ENCODE assay signal across 10 cellular contexts in genomic region chr19:771332-771785, GRCh38. TPM values are rescaled to one million over a fixed set of nuclear protein-coding genes. Genes with fewer than 3 reads are reported as not detected.
A peak's percentile ranks its signal among the peaks of the same experiment; 100 is the strongest.
DNase-seq lines count a peak whose midpoint lies in the region; ATAC-seq lines count a peak whose summit lies in the region.
"Had no signal": no experiment of that assay in that cellular context is flagged by ENCODE, and none has a peak within 500 bp of the region (broad histone marks: within the 10 kb centered on the region; RNA-seq: fewer than 3 reads in every experiment).

No MANE protein-coding gene starts in this region.

- peaks cover 3% of the 10 kb centered on the region for H3K4me1 Mint-ChIP-seq in activated naive CD8-positive, alpha-beta T cell treated with anti-CD3 and anti-CD28 coated beads for 36 hours

- H3K4me3 Mint-ChIP-seq in activated naive CD8-positive, alpha-beta T cell treated with anti-CD3 and anti-CD28 coated beads for 36 hours: no peak overlapping the region

- intact Hi-C loops in left colon (cut with DNase I, micrococcal nuclease): loop anchor here in 1 of 2 donors (5.0 kb wide), 1 partner anchor 151 kb away; no protein-coding TSS in a partner anchor

- peaks cover 13% of the 10 kb centered on the region for H3K27me3 Mint-ChIP-seq in activated naive CD8-positive, alpha-beta T cell treated with anti-CD3 and anti-CD28 coated beads for 36 hours

- H3K36me3 Mint-ChIP-seq in activated naive CD8-positive, alpha-beta T cell treated with anti-CD3 and anti-CD28 coated beads for 36 hours: no peaks in the 10 kb centered on the region

- H3K27ac Mint-ChIP-seq in activated naive CD8-positive, alpha-beta T cell treated with anti-CD3 and anti-CD28 coated beads for 36 hours: no peak overlapping the region

- ATAC-seq in left colon: peak; percentile 31

- DNase-seq in NCI-H2029 (lab: John Stamatoyannopoulos, UW): peak; percentile 16
- DNase-seq in NCI-H2029 treated with DMSO at 0.1 percent for 48 hours (lab: John Stamatoyannopoulos, UW): no peak
- DNase-seq in NCI-H82 (lab: John Stamatoyannopoulos, UW): peak; percentile 64
- DNase-seq in activated naive CD8-positive, alpha-beta T cell treated with anti-CD3 and anti-CD28 coated beads for 36 hours: peak; percentile 51
- DNase-seq in left colon: no peak
- no peak for DNase-seq in GM19240 (ENCODE audit: insufficient read length, low spot score)
- no peak for DNase-seq in kidney glomerular epithelial cell (lab: John Stamatoyannopoulos, UW)
- no peak for DNase-seq in C1 segment of cervical spinal cord (lab: John Stamatoyannopoulos, UW)

- no peaks in the 10 kb centered on the region for H3K9me3 Mint-ChIP-seq in activated naive CD8-positive, alpha-beta T cell treated with anti-CD3 and anti-CD28 coated beads for 36 hours

RNA-seq across cellular contexts. Expression of gene MISP, which starts 20.4 kb away (rescaled TPM):
- under 1 TPM in 1 of 2 experiments, not detected in 1; 0.10 TPM for total RNA-seq in activated naive CD8-positive, alpha-beta T cell treated with anti-CD3 and anti-CD28 coated beads for 36 hours
- total RNA-seq in left colon: 100 to 1,000 TPM; 414 to 461 TPM
- total RNA-seq: pulmonary artery endothelial cell; T-helper 2 cell treated with Interferon-gamma antibody and Interleukin-4, amounts not matched to agents 100 ng/mL and 5 ng/mL, for 36 hours had no signal

RNA-seq across cellular contexts. Expression of gene PTBP1, which starts 25.9 kb away (rescaled TPM):
- total RNA-seq in activated naive CD8-positive, alpha-beta T cell treated with anti-CD3 and anti-CD28 coated beads for 36 hours: 100 to 1,000 TPM; 799 to 818 TPM
- 100 to 1,000 TPM; 253 to 306 TPM for total RNA-seq in left colon

RNA-seq across cellular contexts. Expression of gene PLPPR3, which starts 50.4 kb away (rescaled TPM):
- not detected for total RNA-seq in activated naive CD8-positive, alpha-beta T cell treated with anti-CD3 and anti-CD28 coated beads for 36 hours
- total RNA-seq in left colon: not detected
- total RNA-seq: T-helper 2 cell treated with Interferon-gamma antibody and Interleukin-4, amounts not matched to agents 100 ng/mL and 5 ng/mL, for 36 hours had no signal

RNA-seq across cellular contexts. Expression of gene AZU1, which starts 56.3 kb away (rescaled TPM):
- not detected for total RNA-seq in activated naive CD8-positive, alpha-beta T cell treated with anti-CD3 and anti-CD28 coated beads for 36 hours
- not detected for total RNA-seq in left colon
- total RNA-seq: pulmonary artery endothelial cell; T-helper 2 cell treated with Interferon-gamma antibody and Interleukin-4, amounts not matched to agents 100 ng/mL and 5 ng/mL, for 36 hours had no signal

Comparison
In these comparisons a context has a peak if more than half of its experiments do, and no peak if none do; other contexts are left out.
1. DNase-seq: peak in NCI-H2029 (single experiment), NCI-H82 (single experiment) and activated naive CD8-positive, alpha-beta T cell treated with anti-CD3 and anti-CD28 coated beads for 36 hours (single experiment); none in NCI-H2029 treated with DMSO at 0.1 percent for 48 hours (single experiment), left colon (0 of 2), GM19240 (single experiment), kidney glomerular epithelial cell (single experiment) and C1 segment of cervical spinal cord (0 of 14).
2. RNA of gene MISP, which starts 20.4 kb away (total RNA-seq): 414 to 461 TPM in left colon; 0.10 TPM in activated naive CD8-positive, alpha-beta T cell treated with anti-CD3 and anti-CD28 coated beads for 36 hours; every median in the first group is over 100 times any median in the second.